Comparison of ENCODE assay signal across 8 cellular contexts in genomic region chr18:62523631-62524442, GRCh38. TPM values are rescaled to one million over a fixed set of nuclear protein-coding genes. Genes with fewer than 3 reads are reported as not detected.
DNase-seq lines count a peak whose midpoint lies in the region; ATAC-seq and TF ChIP-seq lines count a peak whose summit lies in the region.

No MANE protein-coding gene starts in this region.

- H3K9me3 Mint-ChIP-seq in chondrocyte (ENCODE audit: low read depth), result no peaks in the 10 kb centered on the region

- TF ChIP-seq CTCF in chondrocyte (IDR thresholded peaks at IDR 0.05), result peak; percentile 21

- DNase-seq in NCI-H1417 (lab: John Stamatoyannopoulos, UW) (peak; percentile 30 to 88 (median 84)), NCI-H1417 treated with DMSO at 0.1 percent for 48 hours (lab: John Stamatoyannopoulos, UW) (no peak), NCI-H1105 (lab: John Stamatoyannopoulos, UW) (peak; percentile 42), chondrocyte (ENCODE audit: low spot score) (no peak), left colon (peak; percentile 39 to 62)
- DNase-seq in activated CD4-positive, alpha-beta T cell treated with anti-CD3 and anti-CD28 coated beads for 24 hours (ENCODE audit: low read depth in 2 of 2), result peak; percentile 20 to 24
- peak; percentile 55 to 61 for DNase-seq in stimulated activated CD4-positive, alpha-beta T cell treated with anti-CD3 and anti-CD28 coated beads, Interleukin-2, amount 100 ng/mL, for 24 hours

- H3K27ac Mint-ChIP-seq in chondrocyte (ENCODE audit: unreplicated experiment), result peak overlapping the region; percentile 63

- peak; percentile 5 for ATAC-seq in left colon
- ATAC-seq in GM18511 (IDR thresholded peaks at IDR 0.05; ENCODE audit: unreplicated experiment), result no peak

- peaks cover 35% of the 10 kb centered on the region for H3K4me1 Mint-ChIP-seq in chondrocyte (ENCODE audit: low read depth)

- H3K27me3 Mint-ChIP-seq in chondrocyte (ENCODE audit: low read depth), result no peaks in the 10 kb centered on the region

- intact Hi-C loops in left colon (cut with DNase I, micrococcal nuclease), result no loop called here

- no peaks in the 10 kb centered on the region for H3K36me3 Mint-ChIP-seq in chondrocyte (ENCODE audit: low read depth)

- H3K4me3 Mint-ChIP-seq in chondrocyte (ENCODE audit: unreplicated experiment), result peak overlapping the region; percentile 74

RNA-seq across cellular contexts. Expression of gene ZCCHC2, which starts 1.0 kb away (rescaled TPM):
- total RNA-seq in chondrocyte (12.6 to 13.2 TPM (median 12.6 TPM) in 3 replicates), left colon (10 to 100 TPM; 20.2 to 23.5 TPM)

Comparison
In these comparisons a context has a peak if more than half of its experiments do, and no peak if none do; other contexts are left out.
1. DNase-seq: peak in NCI-H1417 (3 of 3), NCI-H1105 (single experiment), activated CD4-positive, alpha-beta T cell treated with anti-CD3 and anti-CD28 coated beads for 24 hours (2 of 2), left colon (2 of 2) and stimulated activated CD4-positive, alpha-beta T cell treated with anti-CD3 and anti-CD28 coated beads, Interleukin-2, amount 100 ng/mL, for 24 hours (2 of 2); none in NCI-H1417 treated with DMSO at 0.1 percent for 48 hours (single experiment) and chondrocyte (single experiment).